ENCODE assay signal across 8 cellular contexts in the genomic region with DNA sequence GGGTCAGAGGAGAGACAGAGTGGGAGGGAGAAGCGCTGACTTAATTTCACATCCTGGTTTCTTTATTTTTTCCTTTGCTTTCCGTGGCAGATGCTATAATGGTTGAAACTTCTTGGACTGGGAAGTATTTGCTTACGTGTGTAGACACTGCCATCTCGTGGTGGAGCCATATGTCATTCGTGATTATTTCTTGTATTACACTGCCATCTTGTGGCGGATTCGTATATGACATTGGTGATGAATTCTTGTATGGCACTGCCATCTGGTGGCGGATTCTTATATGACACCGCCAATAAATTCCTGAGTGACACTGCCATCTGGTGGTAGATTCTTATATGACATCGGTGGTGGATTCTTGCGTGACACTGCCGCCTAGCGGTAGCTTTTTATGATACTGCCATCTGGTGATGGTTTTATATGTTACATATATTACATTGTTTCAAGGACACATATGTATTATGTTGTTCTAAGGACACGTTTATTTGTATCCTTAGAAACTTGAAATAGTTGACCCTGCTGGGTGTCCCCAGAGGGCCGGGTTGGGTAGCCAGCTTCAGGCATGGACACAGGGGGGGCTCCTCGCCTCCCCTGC. TPM values are rescaled to one million over a fixed set of nuclear protein-coding genes. Genes with fewer than 3 reads are reported as not detected.
DNase-seq lines count a peak whose midpoint lies in the region; ATAC-seq and TF ChIP-seq lines count a peak whose summit lies in the region.

No MANE protein-coding gene starts in this region.

- peak; percentile 100 for TF ChIP-seq CTCF in adrenal gland (IDR thresholded peaks at IDR 0.05)

- H3K36me3 ChIP-seq in HAP-1 (replicated peaks) (peaks cover 2% of the 10 kb centered on the region; the same call in 1 of the 2 replicates), adrenal gland (replicated peaks in 1 of 2) (peaks cover 0 to 17% of the 10 kb centered on the region in 2 donors)

- DNase-seq in Daoy (ENCODE audit: low read depth) (peak; percentile 44), HAP-1 (ENCODE audit: low spot score in 2 of 2) (peak; percentile 52 to 83), NCI-H1105 treated with DMSO at 0.1 percent for 48 hours (lab: John Stamatoyannopoulos, UW) (peak; percentile 64), T-helper 1 cell (peak; percentile 12 to 80 (median 62)), adrenal gland (peak; percentile 72 to 91 (median 83)), left cardiac atrium (peak; percentile 72), retina (peak; percentile 90)

- H3K27ac ChIP-seq in adrenal gland: peak overlapping the region in 1 of 5 donors; percentile 22

- H3K4me3 ChIP-seq in HAP-1 (no peak overlapping the region), adrenal gland (no peak overlapping the region)

- intact Hi-C loops in adrenal gland (cut with DNase I): loop anchor here (5.0 to 10.0 kb wide), 2 partner anchors 122 to 245 kb away; no protein-coding TSS in a partner anchor
- intact Hi-C loops in left cardiac atrium (cut with DNase I): loop anchor here (1.0 to 5.0 kb wide), 3 partner anchors 122 to 237 kb away; no protein-coding TSS in a partner anchor

- no peaks in the 10 kb centered on the region for H3K27me3 ChIP-seq in HAP-1 (ENCODE audit: low read depth)
- no peaks in the 10 kb centered on the region for H3K27me3 ChIP-seq in adrenal gland

- TF ChIP-seq POLR2A in adrenal gland (IDR thresholded peaks at IDR 0.05): peak in 1 of 2 donors; percentile 40

- ATAC-seq in left cardiac atrium (peak; percentile 68 to 71), HG02938 (IDR thresholded peaks at IDR 0.05; ENCODE audit: unreplicated experiment) (no peak)

- H3K4me1 ChIP-seq in HAP-1: no peaks in the 10 kb centered on the region
- peaks cover 0 to 5% of the 10 kb centered on the region in 2 donors for H3K4me1 ChIP-seq in adrenal gland (replicated peaks in 1 of 2)

- 5 to 16% (median 15%) methylated on average over 15 to 16 of the region's 16 CpGs for WGBS in adrenal gland, 4 donors

- in situ Hi-C loops in HAP-1 (cut with MboI; ENCODE audit: low sequenced_read_pairs): loop anchor here (5.0 to 25.0 kb wide), 3 partner anchors 122 to 407 kb away; no protein-coding TSS in a partner anchor

- H3K9me3 ChIP-seq in HAP-1 (peaks cover 25% of the 10 kb centered on the region), adrenal gland (replicated peaks in 1 of 3) (no peaks in the 10 kb centered on the region)

RNA-seq across cellular contexts. Expression of gene CLCN4, which starts 37.3 kb away (rescaled TPM):
- 4.2 and 8.8 TPM in 2 replicates for total RNA-seq in Daoy (2014; rRNA removed; shearing (Covaris generic))
- 1 to 10 TPM; 3.6 to 8.8 (median 5.0) TPM for total RNA-seq in adrenal gland
- polyA plus RNA-seq in adrenal gland: 1 to 10 TPM; 1.2 to 3.6 (median 1.3) TPM
- total RNA-seq in left cardiac atrium: 10 to 100 TPM; 22.2 to 22.8 TPM
